Comparison of ENCODE assay signal across 36 cellular contexts in the genomic region with DNA sequence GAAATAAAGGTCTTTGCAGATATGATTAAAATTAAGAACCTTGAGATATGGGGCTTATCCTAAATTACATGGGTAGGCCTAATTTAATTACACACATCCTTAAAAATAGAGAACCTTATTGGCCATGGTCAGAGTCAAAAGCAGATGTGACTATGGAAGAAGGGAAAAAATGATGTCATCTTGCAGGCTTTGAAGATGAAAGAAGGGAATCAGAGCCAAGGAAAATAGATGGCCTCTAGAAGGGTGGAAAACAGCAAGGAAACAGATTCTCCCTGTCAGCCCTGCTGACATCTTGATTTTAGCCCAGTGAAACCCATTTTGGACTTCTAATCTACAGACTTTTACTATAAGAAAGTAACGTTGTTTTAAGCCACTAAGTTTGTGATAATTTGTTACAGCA. TPM values are rescaled to one million over a fixed set of nuclear protein-coding genes. Genes with fewer than 3 reads are reported as not detected.
"Had no signal": no experiment of that assay in that cellular context is flagged by ENCODE, and none has a peak within 500 bp of the region (broad histone marks: within the 10 kb centered on the region; RNA-seq: fewer than 3 reads in every experiment).

No MANE protein-coding gene starts in this region.

- H3K36me3 ChIP-seq: ascending aorta, breast epithelium, MG63, SJCRH30, WERI-Rb-1 had no signal

- H3K9me3 ChIP-seq: ascending aorta, body of pancreas, breast epithelium, MG63, SJCRH30 had no signal

- H3K4me3 ChIP-seq: ascending aorta, body of pancreas, breast epithelium, MG63, SJCRH30, SK-N-MC had no signal

- H3K4me1 ChIP-seq: ascending aorta, body of pancreas, breast epithelium, SJCRH30 had no signal

- H3K27ac ChIP-seq: ascending aorta, body of pancreas, breast epithelium, SJCRH30, SK-N-MC, WERI-Rb-1 had no signal

- DNase-seq: activated CD4-positive, alpha-beta memory T cell treated with anti-CD3 and anti-CD28 coated beads, Interleukin-2, amount 10 ng/mL, durations not matched to agents 7 days and 5 days; activated CD4-positive, alpha-beta T cell treated with anti-CD3 and anti-CD28 coated beads for 1 hour; activated CD4-positive, alpha-beta T cell treated with anti-CD3 and anti-CD28 coated beads for 48 hours; activated CD4-positive, CD25-positive, alpha-beta regulatory T cell; activated CD8-positive, alpha-beta memory T cell treated with anti-CD3 and anti-CD28 coated beads for 24 hours; activated CD8-positive, alpha-beta memory T cell treated with anti-CD3 and anti-CD28 coated beads, Interleukin-2, amount 10 ng/mL, durations not matched to agents 7 days and 5 days; activated CD8-positive, alpha-beta memory T cell treated with anti-CD3 and anti-CD28 coated beads, Interleukin-2, amount 50 U/mL, for 48 hours; activated effector memory CD4-positive, alpha-beta T cell treated with anti-CD3 and anti-CD28 coated beads, Interleukin-2, amount 50 U/mL, for 16 hours; activated naive CD4-positive, alpha-beta T cell; activated naive CD4-positive, alpha-beta T cell treated with anti-CD3 and anti-CD28 coated beads, Interleukin-2, amount 50 U/mL, for 16 hours; activated naive CD8-positive, alpha-beta T cell treated with anti-CD3 and anti-CD28 coated beads, Interleukin-2, amount 10 ng/mL, durations not matched to agents 7 days and 5 days; activated T-cell treated with anti-CD3 and anti-CD28 coated beads, Interleukin-2, amount 50 U/mL, for 48 hours; amygdala; body of pancreas; Kasumi-1; KG1; MG63; NCI-H1048; NCI-H1105 treated with DMSO at 0.1 percent for 48 hours; NCI-H1436; NCI-H1694; NCI-H1930; NCI-H2081 treated with DMSO at 0.1 percent for 48 hours; NCI-H226; NCI-H524 treated with DMSO at 0.1 percent for 48 hours; SHP77; T1000; WERI-Rb-1 had no signal

- H3K27me3 ChIP-seq: ascending aorta, body of pancreas, breast epithelium had no signal

RNA-seq across cellular contexts. Expression of a gene that starts 37.6 kb away (rescaled TPM):
- total RNA-seq: activated CD4-positive, alpha-beta memory T cell treated with anti-CD3 and anti-CD28 coated beads, Interleukin-2, amount 10 ng/mL, durations not matched to agents 7 days and 5 days; activated CD8-positive, alpha-beta memory T cell treated with anti-CD3 and anti-CD28 coated beads, Interleukin-2, amount 10 ng/mL, durations not matched to agents 7 days and 5 days; activated naive CD8-positive, alpha-beta T cell treated with anti-CD3 and anti-CD28 coated beads, Interleukin-2, amount 10 ng/mL, durations not matched to agents 7 days and 5 days; NCI-H460; RPMI7951; SJCRH30; T-helper 1 cell treated with Interleukin-12 subunit alpha and Interleukin-12 subunit beta and Interleukin-4 antibody, amounts not matched to agents 30 ng/mL and 1 ng/mL, for 36 hours; T-helper 2 cell treated with Interferon-gamma antibody and Interleukin-4, amounts not matched to agents 100 ng/mL and 5 ng/mL, for 36 hours had no signal
